8 cellular contexts compared by ENCODE assay signal in genomic region chr5:96614110-96614691, GRCh38. TPM values are rescaled to one million over a fixed set of nuclear protein-coding genes. Genes with fewer than 3 reads are reported as not detected.
DNase-seq lines count a peak whose midpoint lies in the region; ATAC-seq and TF ChIP-seq lines count a peak whose summit lies in the region.

No MANE protein-coding gene starts in this region.

- H3K27me3 Mint-ChIP-seq in natural killer cell (ENCODE audit: low read depth in 2 of 2): peaks cover 12 to 43% of the 10 kb centered on the region in 2 donors

- H3K4me2 ChIP-seq in fibroblast of lung (ENCODE audit: extremely low read depth, insufficient read depth, low read length): peak overlapping the region; percentile 61

- intact Hi-C loops in natural killer cell (cut with micrococcal nuclease): loop anchor here (1.0 to 2.0 kb wide), 3 partner anchors 74 to 549 kb away; no protein-coding TSS in a partner anchor

- H3K9me3 ChIP-seq in fibroblast of lung (ENCODE audit: control insufficient read depth, insufficient read depth, low read depth, low read length): no peaks in the 10 kb centered on the region
- no peaks in the 10 kb centered on the region for H3K9me3 ChIP-seq in tibial nerve

- H3K4me1 Mint-ChIP-seq in natural killer cell: peaks cover 6 to 7% of the 10 kb centered on the region in 2 donors

- TF ChIP-seq POLR2A in tibial nerve (IDR thresholded peaks at IDR 0.05): no peak

- H2AFZ ChIP-seq in fibroblast of lung (ENCODE audit: low read length): peak overlapping the region; percentile 32

- no peaks in the 10 kb centered on the region for H3K36me3 Mint-ChIP-seq in natural killer cell

- H3K27ac Mint-ChIP-seq in natural killer cell: peak overlapping the region in 1 of 2 donors; percentile 57

- DNase-seq in DMS 273 (lab: John Stamatoyannopoulos, UW; ENCODE audit: unreplicated experiment): peak; percentile 89
- DNase-seq in NCI-H82 (lab: John Stamatoyannopoulos, UW): peak; percentile 83
- DNase-seq in activated T-cell treated with anti-CD3 and anti-CD28 coated beads for 4 hours: peak; percentile 37
- peak; percentile 94 for DNase-seq in fibroblast of lung (ENCODE audit: low read depth in 2 of 2)
- no peak for DNase-seq in natural killer cell
- DNase-seq in tibial nerve (ENCODE audit: low spot score in 2 of 2): peak in 1 of 2 donors; percentile 81

- ATAC-seq in HG02973 (IDR thresholded peaks at IDR 0.05; ENCODE audit: unreplicated experiment) (peak; percentile 58), natural killer cell (peak; percentile 21 to 71 (median 61)), HG03108 (IDR thresholded peaks at IDR 0.05; ENCODE audit: unreplicated experiment) (no peak)

- H3K9ac ChIP-seq in fibroblast of lung (ENCODE audit: insufficient read depth, low read length): no peak overlapping the region

- peak overlapping the region; percentile 47 for H3K27ac ChIP-seq in fibroblast of lung (ENCODE audit: insufficient read depth, low read length)
- H3K27ac ChIP-seq in tibial nerve: peak overlapping the region in 2 of 4 donors; percentile 67 to 76

- H3K4me3 ChIP-seq in fibroblast of lung (replicated peaks in 1 of 4; ENCODE audit: control extremely low read depth in 1 of 4, insufficient read depth in 1 of 4, low read depth in 3 of 4, low read length in 4 of 4): peak overlapping the region in 2 of 4 experiments; percentile 23 to 36
- no peak overlapping the region for H3K4me3 ChIP-seq in tibial nerve

- no peaks in the 10 kb centered on the region for H3K36me3 ChIP-seq in fibroblast of lung (ENCODE audit: control insufficient read depth, insufficient read depth, low read length)
- no peaks in the 10 kb centered on the region for H3K36me3 ChIP-seq in tibial nerve

- TF ChIP-seq EP300 in tibial nerve (IDR thresholded peaks at IDR 0.05): peak in 1 of 2 donors; percentile 68

- no peak overlapping the region for H3K4me3 Mint-ChIP-seq in natural killer cell

- no peaks in the 10 kb centered on the region for H3K79me2 ChIP-seq in fibroblast of lung (ENCODE audit: control insufficient read depth, insufficient read depth, low read length)

- no peaks in the 10 kb centered on the region for H3K4me1 ChIP-seq in fibroblast of lung (ENCODE audit: control insufficient read depth, extremely low read depth, insufficient read depth, low read length)
- peaks cover 0 to 18% (median 0%) of the 10 kb centered on the region in 4 donors for H3K4me1 ChIP-seq in tibial nerve

- H3K9me3 Mint-ChIP-seq in natural killer cell: no peaks in the 10 kb centered on the region

- WGBS in tibial nerve, 2 donors: 20 to 22% methylated on average over 6 of the region's 6 CpGs

- H4K20me1 ChIP-seq in fibroblast of lung (ENCODE audit: control insufficient read depth, extremely low read depth, insufficient read depth, low read length): no peaks in the 10 kb centered on the region

- TF ChIP-seq CTCF in fibroblast of lung (conservative IDR thresholded peaks at IDR 0.05 in 1 of 2, IDR thresholded peaks at IDR 0.05 in 1 of 2; ENCODE audit: low read depth in 1 of 2, low read length in 2 of 2) (peak; percentile 48 to 51), natural killer cell (IDR thresholded peaks at IDR 0.05) (peak; percentile 65), tibial nerve (IDR thresholded peaks at IDR 0.05) (peak; percentile 36 to 86 (median 45))

- H3K27me3 ChIP-seq in fibroblast of lung (ENCODE audit: control insufficient read depth, insufficient read depth, low read length) (no peaks in the 10 kb centered on the region), tibial nerve (no peaks in the 10 kb centered on the region)

RNA-seq across cellular contexts. Expression of gene CAST, which starts 48.0 kb away (rescaled TPM):
- total RNA-seq in fibroblast of lung (153 and 203 TPM in 2 replicates), natural killer cell (100 to 1,000 TPM; 364 to 414 (median 376) TPM), tibial nerve (100 to 1,000 TPM; 247 to 316 (median 259) TPM)
- 378 TPM in 2 replicates for polyA plus RNA-seq in fibroblast of lung
- polyA plus RNA-seq in fibroblast of lung (2012): 255 and 278 TPM in 2 replicates
- polyA minus RNA-seq in fibroblast of lung (ENCODE audit: low replicate concordance): 43.3 and 57.6 TPM in 2 replicates
